Comparison of ENCODE assay signal across 20 cellular contexts in the genomic region with DNA sequence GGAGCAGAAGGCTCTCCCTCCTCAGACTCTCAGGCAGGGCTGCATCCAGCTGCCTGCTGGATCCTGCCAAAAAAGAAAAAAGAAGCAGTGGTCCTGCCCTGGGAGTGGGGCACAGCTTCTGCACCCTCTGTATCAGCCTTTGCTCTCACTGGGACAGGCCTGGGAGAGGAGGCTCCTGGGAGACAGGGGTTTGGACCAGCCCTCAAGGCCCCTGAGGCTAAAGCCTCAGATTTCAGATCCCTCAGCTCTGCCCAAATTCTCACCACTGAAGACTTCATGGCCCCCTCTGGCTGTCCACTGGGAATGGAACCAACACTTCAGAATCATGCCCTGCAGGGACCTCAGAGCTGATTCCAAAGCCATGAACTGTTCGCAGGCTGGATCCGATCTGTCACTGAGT.
"Had no signal": no experiment of that assay in that cellular context is flagged by ENCODE, and none has a peak within 500 bp of the region (broad histone marks: within the 10 kb centered on the region; RNA-seq: fewer than 3 reads in every experiment).

No MANE protein-coding gene starts in this region.

- H3K27ac Mint-ChIP-seq: activated naive CD8-positive, alpha-beta T cell; dendritic cell treated with granulocyte-macrophage colony-stimulating factor and Interleukin-4, amounts not matched to agents 40 ng/mL and 50 ng/mL, for 4 days; effector memory CD8-positive, alpha-beta T cell; memory B cell; T-helper 2 cell treated with Interferon-gamma antibody and Interleukin-4, amounts not matched to agents 5 μg/mL and 100 μg/mL, for 36 hours had no signal

- H3K4me3 ChIP-seq: heart right ventricle, SJSA1, transverse colon had no signal

- ATAC-seq: activated T-cell treated with anti-CD3 and anti-CD28 coated beads, Interleukin-2, amount 50 U/mL, for 4 hours; effector memory CD8-positive, alpha-beta T cell; heart right ventricle; naive thymus-derived CD8-positive, alpha-beta T cell had no signal

- H3K36me3 ChIP-seq: heart right ventricle, SJSA1, transverse colon had no signal

- H3K27ac ChIP-seq: epithelial cell of prostate, heart right ventricle, SJSA1, transverse colon had no signal

- H3K36me3 Mint-ChIP-seq: activated naive CD8-positive, alpha-beta T cell; memory B cell; naive thymus-derived CD8-positive, alpha-beta T cell had no signal

- H3K4me3 Mint-ChIP-seq: activated naive CD8-positive, alpha-beta T cell; activated T-cell treated with anti-CD3 and anti-CD28 coated beads, Interleukin-2, amount 50 U/mL, for 4 hours; dendritic cell treated with granulocyte-macrophage colony-stimulating factor and Interleukin-4, amounts not matched to agents 40 ng/mL and 50 ng/mL, for 4 days; effector memory CD8-positive, alpha-beta T cell; memory B cell; naive thymus-derived CD8-positive, alpha-beta T cell; T-helper 2 cell treated with Interferon-gamma antibody and Interleukin-4, amounts not matched to agents 5 μg/mL and 100 μg/mL, for 36 hours had no signal

- H3K9me3 ChIP-seq: heart right ventricle, SJSA1, transverse colon had no signal

- DNase-seq: activated CD4-positive, alpha-beta T cell treated with anti-CD3 and anti-CD28 coated beads, Interleukin-2, amount 50 U/mL, for 4 hours; activated gamma-delta T cell treated with Interleukin-2 at 50 U/mL for 16 hours; activated T-cell treated with anti-CD3 and anti-CD28 coated beads, Interleukin-2, amount 50 U/mL, for 4 hours; amniotic stem cell; central memory CD4-positive, alpha-beta T cell; effector memory CD8-positive, alpha-beta T cell; heart right ventricle; retina; stimulated activated CD4-positive, alpha-beta T cell treated with anti-CD3 and anti-CD28 coated beads, Interleukin-15, amount 100 ng/mL, for 24 hours; stimulated activated CD4-positive, alpha-beta T cell treated with anti-CD3 and anti-CD28 coated beads, Interleukin-4, amount 100 ng/mL, for 1 hour; stimulated activated naive CD4-positive, alpha-beta T cell treated with Interleukin-2 at 50 U/mL for 16 hours; SW 1271 had no signal

- H3K27me3 Mint-ChIP-seq: activated naive CD8-positive, alpha-beta T cell; naive thymus-derived CD8-positive, alpha-beta T cell had no signal

- H3K9me3 Mint-ChIP-seq: activated T-cell treated with anti-CD3 and anti-CD28 coated beads, Interleukin-2, amount 50 U/mL, for 4 hours; dendritic cell treated with granulocyte-macrophage colony-stimulating factor and Interleukin-4, amounts not matched to agents 40 ng/mL and 50 ng/mL, for 4 days; effector memory CD8-positive, alpha-beta T cell; memory B cell; naive thymus-derived CD8-positive, alpha-beta T cell; T-helper 2 cell treated with Interferon-gamma antibody and Interleukin-4, amounts not matched to agents 5 μg/mL and 100 μg/mL, for 36 hours had no signal

- H3K4me1 ChIP-seq: heart right ventricle, SJSA1, transverse colon had no signal

- H3K27me3 ChIP-seq: SJSA1 had no signal
